In genomic region chr1:207828485-207829158, GRCh38 we compare ENCODE assay signal across 8 cellular contexts.
DNase-seq lines count a peak whose midpoint lies in the region; TF ChIP-seq lines count a peak whose summit lies in the region.

No MANE protein-coding gene starts in this region.

- H3K27ac ChIP-seq in brain microvascular endothelial cell, result peak overlapping the region; percentile 5

- H3K4me3 ChIP-seq in brain microvascular endothelial cell (ENCODE audit: low read depth, low read length), result no peak overlapping the region
- H3K4me3 ChIP-seq in skeletal muscle cell (ENCODE audit: low read depth, low read length), result no peak overlapping the region

- peak; percentile 93 for DNase-seq in DMS53 (lab: John Stamatoyannopoulos, UW)
- peak; percentile 46 for DNase-seq in GOT3 (lab: John Stamatoyannopoulos, UW)
- DNase-seq in NAMALWA (ENCODE audit: low spot score), result peak; percentile 79
- peak in 4 of 5 experiments; percentile 38 to 69 (median 44) for DNase-seq in T-helper 2 cell
- peak; percentile 94 for DNase-seq in brain microvascular endothelial cell
- DNase-seq in iPS DF 4.7 (ENCODE audit: extremely low read depth, low spot score), result peak; percentile 68
- peak; percentile 48 for DNase-seq in skeletal muscle cell (ENCODE audit: low read depth)
- DNase-seq in NCI-H128 (lab: John Stamatoyannopoulos, UW; ENCODE audit: unreplicated experiment), result no peak

- in situ Hi-C loops in brain microvascular endothelial cell (cut with HindIII; ENCODE audit: low pct_ligation_motif_present, low sequenced_read_pairs), result no loop called here

- H3K27me3 ChIP-seq in brain microvascular endothelial cell (replicated peaks), result no peaks in the 10 kb centered on the region

- peak; percentile 96 for TF ChIP-seq CTCF in brain microvascular endothelial cell (IDR thresholded peaks at IDR 0.05; ENCODE audit: low read depth, low read length, missing control alignments)

- H3K36me3 ChIP-seq in brain microvascular endothelial cell (replicated peaks), result no peaks in the 10 kb centered on the region
